In the genomic region with DNA sequence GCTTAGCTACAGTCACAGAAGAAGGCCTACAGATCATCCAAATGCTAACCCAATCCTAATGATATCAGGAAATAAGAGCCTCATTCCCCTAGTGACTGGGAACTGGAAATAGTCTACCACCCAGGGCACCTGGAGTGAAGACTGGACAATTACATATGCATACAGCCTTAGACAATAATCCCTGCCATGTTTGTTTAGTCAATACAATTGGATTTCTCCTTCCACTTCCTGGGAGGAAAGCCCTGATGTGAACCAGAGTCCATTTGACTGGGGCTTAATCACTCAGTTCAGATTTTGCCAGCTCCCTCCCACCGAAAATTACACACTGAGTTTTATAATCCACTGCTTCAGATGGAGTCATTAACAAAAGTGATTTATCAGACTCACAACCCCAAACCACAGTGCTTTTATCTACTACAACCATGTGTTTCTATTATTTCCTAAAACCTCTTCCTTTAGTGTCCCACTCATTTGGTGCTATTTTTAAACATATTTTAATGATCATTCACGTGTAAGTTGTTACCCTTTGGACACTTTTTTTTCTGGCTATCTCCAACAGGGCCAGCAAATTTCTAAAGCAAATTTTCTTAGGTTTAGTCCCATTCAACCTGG, we compare ENCODE assay signal across 2 cellular contexts.
A peak's percentile ranks its signal among the peaks of the same experiment; 100 is the strongest.
TF ChIP-seq lines count a peak whose summit lies in the region.

No MANE protein-coding gene starts in this region.

TF ChIP-seq in HepG2, 621 proteins besides CTCF, POLR2A, EP300 and RAD21 (continues in another document):
- TF ChIP-seq ZFP36L1 (CRISPR knock-in tag; IDR thresholded peaks at IDR 0.05) (no peak), ZNF670 (CRISPR knock-in tag; IDR thresholded peaks at IDR 0.05; ENCODE audit: borderline replicate concordance) (no peak), GTF2F1 (IDR thresholded peaks at IDR 0.05; ENCODE audit: low read length) (no peak), SP4 (CRISPR knock-in tag; IDR thresholded peaks at IDR 0.05) (no peak), HOXD1 (CRISPR knock-in tag; IDR thresholded peaks at IDR 0.05) (no peak), POGZ (CRISPR knock-in tag; IDR thresholded peaks at IDR 0.05) (peak; percentile 62), ZMYM2 (CRISPR knock-in tag; IDR thresholded peaks at IDR 0.05) (no peak), SOX13 (IDR thresholded peaks at IDR 0.05) (no peak), SOX13 (CRISPR knock-in tag; conservative IDR thresholded peaks at IDR 0.05 in 1 of 2, IDR thresholded peaks at IDR 0.05 in 1 of 2) (0 out of 4 replicates have a peak, but pooled peaks of 1 of the 2 experiments have one; percentile 16), NR2C2 (CRISPR knock-in tag; IDR thresholded peaks at IDR 0.05; ENCODE audit: borderline replicate concordance) (no peak), ZMYM4 (CRISPR knock-in tag; IDR thresholded peaks at IDR 0.05) (peak; percentile 51; the same call in 1 of the 2 replicates), ZNF615 (CRISPR knock-in tag; IDR thresholded peaks at IDR 0.05; ENCODE audit: borderline replicate concordance) (no peak), SIX1 (CRISPR knock-in tag; IDR thresholded peaks at IDR 0.05; ENCODE audit: borderline replicate concordance) (no peak), EEA1 (CRISPR knock-in tag; IDR thresholded peaks at IDR 0.05; ENCODE audit: borderline replicate concordance) (no peak), ZNF703 (CRISPR knock-in tag; IDR thresholded peaks at IDR 0.05; ENCODE audit: borderline replicate concordance) (no peak), POLR2AphosphoS5 (IDR thresholded peaks at IDR 0.05; ENCODE audit: low read depth, low read length) (no peak)
- TF ChIP-seq, protein P1, sequence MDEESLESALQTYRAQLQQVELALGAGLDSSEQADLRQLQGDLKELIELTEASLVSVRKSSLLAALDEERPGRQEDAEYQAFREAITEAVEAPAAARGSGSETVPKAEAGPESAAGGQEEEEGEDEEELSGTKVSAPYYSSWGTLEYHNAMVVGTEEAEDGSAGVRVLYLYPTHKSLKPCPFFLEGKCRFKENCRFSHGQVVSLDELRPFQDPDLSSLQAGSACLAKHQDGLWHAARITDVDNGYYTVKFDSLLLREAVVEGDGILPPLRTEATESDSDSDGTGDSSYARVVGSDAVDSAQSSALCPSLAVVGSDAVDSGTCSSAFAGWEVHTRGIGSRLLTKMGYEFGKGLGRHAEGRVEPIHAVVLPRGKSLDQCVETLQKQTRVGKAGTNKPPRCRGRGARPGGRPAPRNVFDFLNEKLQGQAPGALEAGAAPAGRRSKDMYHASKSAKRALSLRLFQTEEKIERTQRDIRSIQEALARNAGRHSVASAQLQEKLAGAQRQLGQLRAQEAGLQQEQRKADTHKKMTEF (CRISPR knock-in tag; IDR thresholded peaks at IDR 0.05): no peak
- TF ChIP-seq, protein P2, sequence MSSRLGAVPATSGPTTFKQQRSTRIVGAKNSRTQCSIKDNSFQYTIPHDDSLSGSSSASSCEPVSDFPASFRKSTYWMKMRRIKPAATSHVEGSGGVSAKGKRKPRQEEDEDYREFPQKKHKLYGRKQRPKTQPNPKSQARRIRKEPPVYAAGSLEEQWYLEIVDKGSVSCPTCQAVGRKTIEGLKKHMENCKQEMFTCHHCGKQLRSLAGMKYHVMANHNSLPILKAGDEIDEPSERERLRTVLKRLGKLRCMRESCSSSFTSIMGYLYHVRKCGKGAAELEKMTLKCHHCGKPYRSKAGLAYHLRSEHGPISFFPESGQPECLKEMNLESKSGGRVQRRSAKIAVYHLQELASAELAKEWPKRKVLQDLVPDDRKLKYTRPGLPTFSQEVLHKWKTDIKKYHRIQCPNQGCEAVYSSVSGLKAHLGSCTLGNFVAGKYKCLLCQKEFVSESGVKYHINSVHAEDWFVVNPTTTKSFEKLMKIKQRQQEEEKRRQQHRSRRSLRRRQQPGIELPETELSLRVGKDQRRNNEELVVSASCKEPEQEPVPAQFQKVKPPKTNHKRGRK (CRISPR knock-in tag; IDR thresholded peaks at IDR 0.05): no peak
- TF ChIP-seq, protein P3, sequence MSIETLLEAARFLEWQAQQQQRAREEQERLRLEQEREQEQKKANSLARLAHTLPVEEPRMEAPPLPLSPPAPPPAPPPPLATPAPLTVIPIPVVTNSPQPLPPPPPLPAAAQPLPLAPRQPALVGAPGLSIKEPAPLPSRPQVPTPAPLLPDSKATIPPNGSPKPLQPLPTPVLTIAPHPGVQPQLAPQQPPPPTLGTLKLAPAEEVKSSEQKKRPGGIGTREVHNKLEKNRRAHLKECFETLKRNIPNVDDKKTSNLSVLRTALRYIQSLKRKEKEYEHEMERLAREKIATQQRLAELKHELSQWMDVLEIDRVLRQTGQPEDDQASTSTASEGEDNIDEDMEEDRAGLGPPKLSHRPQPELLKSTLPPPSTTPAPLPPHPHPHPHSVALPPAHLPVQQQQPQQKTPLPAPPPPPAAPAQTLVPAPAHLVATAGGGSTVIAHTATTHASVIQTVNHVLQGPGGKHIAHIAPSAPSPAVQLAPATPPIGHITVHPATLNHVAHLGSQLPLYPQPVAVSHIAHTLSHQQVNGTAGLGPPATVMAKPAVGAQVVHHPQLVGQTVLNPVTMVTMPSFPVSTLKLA (IDR thresholded peaks at IDR 0.05): no peak
- TF ChIP-seq, protein P4, sequence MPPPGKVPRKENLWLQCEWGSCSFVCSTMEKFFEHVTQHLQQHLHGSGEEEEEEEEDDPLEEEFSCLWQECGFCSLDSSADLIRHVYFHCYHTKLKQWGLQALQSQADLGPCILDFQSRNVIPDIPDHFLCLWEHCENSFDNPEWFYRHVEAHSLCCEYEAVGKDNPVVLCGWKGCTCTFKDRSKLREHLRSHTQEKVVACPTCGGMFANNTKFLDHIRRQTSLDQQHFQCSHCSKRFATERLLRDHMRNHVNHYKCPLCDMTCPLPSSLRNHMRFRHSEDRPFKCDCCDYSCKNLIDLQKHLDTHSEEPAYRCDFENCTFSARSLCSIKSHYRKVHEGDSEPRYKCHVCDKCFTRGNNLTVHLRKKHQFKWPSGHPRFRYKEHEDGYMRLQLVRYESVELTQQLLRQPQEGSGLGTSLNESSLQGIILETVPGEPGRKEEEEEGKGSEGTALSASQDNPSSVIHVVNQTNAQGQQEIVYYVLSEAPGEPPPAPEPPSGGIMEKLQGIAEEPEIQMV (CRISPR knock-in tag; IDR thresholded peaks at IDR 0.05; ENCODE audit: low read depth): no peak
- TF ChIP-seq, protein P5, sequence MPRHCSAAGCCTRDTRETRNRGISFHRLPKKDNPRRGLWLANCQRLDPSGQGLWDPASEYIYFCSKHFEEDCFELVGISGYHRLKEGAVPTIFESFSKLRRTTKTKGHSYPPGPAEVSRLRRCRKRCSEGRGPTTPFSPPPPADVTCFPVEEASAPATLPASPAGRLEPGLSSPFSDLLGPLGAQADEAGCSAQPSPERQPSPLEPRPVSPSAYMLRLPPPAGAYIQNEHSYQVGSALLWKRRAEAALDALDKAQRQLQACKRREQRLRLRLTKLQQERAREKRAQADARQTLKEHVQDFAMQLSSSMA (CRISPR knock-in tag; IDR thresholded peaks at IDR 0.05): no peak
- TF ChIP-seq, protein P6, sequence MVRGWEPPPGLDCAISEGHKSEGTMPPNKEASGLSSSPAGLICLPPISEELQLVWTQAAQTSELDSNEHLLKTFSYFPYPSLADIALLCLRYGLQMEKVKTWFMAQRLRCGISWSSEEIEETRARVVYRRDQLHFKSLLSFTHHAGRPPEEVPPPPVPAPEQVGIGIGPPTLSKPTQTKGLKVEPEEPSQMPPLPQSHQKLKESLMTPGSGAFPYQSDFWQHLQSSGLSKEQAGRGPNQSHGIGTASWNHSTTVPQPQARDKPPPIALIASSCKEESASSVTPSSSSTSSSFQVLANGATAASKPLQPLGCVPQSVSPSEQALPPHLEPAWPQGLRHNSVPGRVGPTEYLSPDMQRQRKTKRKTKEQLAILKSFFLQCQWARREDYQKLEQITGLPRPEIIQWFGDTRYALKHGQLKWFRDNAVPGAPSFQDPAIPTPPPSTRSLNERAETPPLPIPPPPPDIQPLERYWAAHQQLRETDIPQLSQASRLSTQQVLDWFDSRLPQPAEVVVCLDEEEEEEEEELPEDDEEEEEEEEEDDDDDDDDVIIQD (CRISPR knock-in tag; IDR thresholded peaks at IDR 0.05; ENCODE audit: low read depth): peak; percentile 61; the same call in 1 of the 2 replicates

TF ChIP-seq in K562, 482 proteins besides CTCF, POLR2A, EP300 and RAD21 (continues in another document):
- TF ChIP-seq MAFK (IDR thresholded peaks at IDR 0.05; ENCODE audit: low read length) (no peak), KLF16 (IDR thresholded peaks at IDR 0.05) (peak; percentile 19; the same call in 1 of the 2 replicates), HDGF (IDR thresholded peaks at IDR 0.05) (no peak), TAF15 (IDR thresholded peaks at IDR 0.05; ENCODE audit: low read depth, low read length) (no peak), RBBP5 (IDR thresholded peaks at IDR 0.05; ENCODE audit: borderline replicate concordance, insufficient read depth, low read length, poor library complexity, severe bottlenecking) (no peak), KDM1A (IDR thresholded peaks at IDR 0.05) (peak; percentile 88 to 91), HEY1 (CRISPR knock-in tag; IDR thresholded peaks at IDR 0.05; ENCODE audit: borderline replicate concordance) (no peak), ARID1B (IDR thresholded peaks at IDR 0.05) (peak; percentile 58), TAL1 (IDR thresholded peaks at IDR 0.05) (peak; percentile 66), TCF3 (CRISPR knock-in tag; IDR thresholded peaks at IDR 0.05) (peak; percentile 80), NFE2 (IDR thresholded peaks at IDR 0.05; ENCODE audit: low read depth) (0 out of 2 replicates have a peak, but pooled peaks have one; percentile 11), PHTF2 (CRISPR knock-in tag; IDR thresholded peaks at IDR 0.05) (no peak), CBFA2T2 (conservative IDR thresholded peaks at IDR 0.05) (peak; percentile 58), PML (IDR thresholded peaks at IDR 0.05; ENCODE audit: low read length) (peak; percentile 59; the same call in 1 of the 2 replicates), HDAC2 (IDR thresholded peaks at IDR 0.05) (peak; percentile 54; the same call in 1 of the 2 replicates), BHLHE40 (IDR thresholded peaks at IDR 0.05; ENCODE audit: low read length) (peak; percentile 34; the same call in 1 of the 2 replicates), POLR2H (tag; IDR thresholded peaks at IDR 0.05; ENCODE audit: low read depth) (no peak), MEF2D (tag; conservative IDR thresholded peaks at IDR 0.05; ENCODE audit: low read depth) (peak; percentile 93), STAG1 (CRISPR knock-in tag; IDR thresholded peaks at IDR 0.05; ENCODE audit: borderline replicate concordance) (no peak), CBFA2T3 (IDR thresholded peaks at IDR 0.05) (peak; percentile 82), MEIS2 (IDR thresholded peaks at IDR 0.05; ENCODE audit: partially characterized antibody) (peak; percentile 55), LCOR (CRISPR knock-in tag; IDR thresholded peaks at IDR 0.05) (peak; percentile 23; the same call in 1 of the 2 replicates), SIN3B (IDR thresholded peaks at IDR 0.05; ENCODE audit: low read depth) (no peak), RCOR1 (IDR thresholded peaks at IDR 0.05; ENCODE audit: borderline replicate concordance in 1 of 2, low read depth in 2 of 2, low read length in 2 of 2) (peak in 1 of 2 experiments; percentile 49; a peak in 1 of 4 replicates), MAZ (CRISPR knock-in tag; conservative IDR thresholded peaks at IDR 0.05 in 1 of 2, IDR thresholded peaks at IDR 0.05 in 1 of 2) (0 out of 4 replicates have a peak, but pooled peaks of 1 of the 2 experiments have one; percentile 21), MEF2A (IDR thresholded peaks at IDR 0.05; ENCODE audit: control insufficient read depth, low read depth, low read length) (peak; percentile 69)
- TF ChIP-seq, protein P7, sequence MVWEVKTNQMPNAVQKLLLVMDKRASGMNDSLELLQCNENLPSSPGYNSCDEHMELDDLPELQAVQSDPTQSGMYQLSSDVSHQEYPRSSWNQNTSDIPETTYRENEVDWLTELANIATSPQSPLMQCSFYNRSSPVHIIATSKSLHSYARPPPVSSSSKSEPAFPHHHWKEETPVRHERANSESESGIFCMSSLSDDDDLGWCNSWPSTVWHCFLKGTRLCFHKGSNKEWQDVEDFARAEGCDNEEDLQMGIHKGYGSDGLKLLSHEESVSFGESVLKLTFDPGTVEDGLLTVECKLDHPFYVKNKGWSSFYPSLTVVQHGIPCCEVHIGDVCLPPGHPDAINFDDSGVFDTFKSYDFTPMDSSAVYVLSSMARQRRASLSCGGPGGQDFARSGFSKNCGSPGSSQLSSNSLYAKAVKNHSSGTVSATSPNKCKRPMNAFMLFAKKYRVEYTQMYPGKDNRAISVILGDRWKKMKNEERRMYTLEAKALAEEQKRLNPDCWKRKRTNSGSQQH (CRISPR knock-in tag; IDR thresholded peaks at IDR 0.05): no peak
- TF ChIP-seq, protein P8, sequence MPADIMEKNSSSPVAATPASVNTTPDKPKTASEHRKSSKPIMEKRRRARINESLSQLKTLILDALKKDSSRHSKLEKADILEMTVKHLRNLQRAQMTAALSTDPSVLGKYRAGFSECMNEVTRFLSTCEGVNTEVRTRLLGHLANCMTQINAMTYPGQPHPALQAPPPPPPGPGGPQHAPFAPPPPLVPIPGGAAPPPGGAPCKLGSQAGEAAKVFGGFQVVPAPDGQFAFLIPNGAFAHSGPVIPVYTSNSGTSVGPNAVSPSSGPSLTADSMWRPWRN (IDR thresholded peaks at IDR 0.05; ENCODE audit: low read depth): 0 out of 2 replicates have a peak, but pooled peaks have one; percentile 38
- TF ChIP-seq, protein P9, sequence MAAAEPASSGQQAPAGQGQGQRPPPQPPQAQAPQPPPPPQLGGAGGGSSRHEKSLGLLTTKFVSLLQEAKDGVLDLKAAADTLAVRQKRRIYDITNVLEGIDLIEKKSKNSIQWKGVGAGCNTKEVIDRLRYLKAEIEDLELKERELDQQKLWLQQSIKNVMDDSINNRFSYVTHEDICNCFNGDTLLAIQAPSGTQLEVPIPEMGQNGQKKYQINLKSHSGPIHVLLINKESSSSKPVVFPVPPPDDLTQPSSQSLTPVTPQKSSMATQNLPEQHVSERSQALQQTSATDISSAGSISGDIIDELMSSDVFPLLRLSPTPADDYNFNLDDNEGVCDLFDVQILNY (CRISPR knock-in tag; IDR thresholded peaks at IDR 0.05): no peak
- TF ChIP-seq, protein P10, sequence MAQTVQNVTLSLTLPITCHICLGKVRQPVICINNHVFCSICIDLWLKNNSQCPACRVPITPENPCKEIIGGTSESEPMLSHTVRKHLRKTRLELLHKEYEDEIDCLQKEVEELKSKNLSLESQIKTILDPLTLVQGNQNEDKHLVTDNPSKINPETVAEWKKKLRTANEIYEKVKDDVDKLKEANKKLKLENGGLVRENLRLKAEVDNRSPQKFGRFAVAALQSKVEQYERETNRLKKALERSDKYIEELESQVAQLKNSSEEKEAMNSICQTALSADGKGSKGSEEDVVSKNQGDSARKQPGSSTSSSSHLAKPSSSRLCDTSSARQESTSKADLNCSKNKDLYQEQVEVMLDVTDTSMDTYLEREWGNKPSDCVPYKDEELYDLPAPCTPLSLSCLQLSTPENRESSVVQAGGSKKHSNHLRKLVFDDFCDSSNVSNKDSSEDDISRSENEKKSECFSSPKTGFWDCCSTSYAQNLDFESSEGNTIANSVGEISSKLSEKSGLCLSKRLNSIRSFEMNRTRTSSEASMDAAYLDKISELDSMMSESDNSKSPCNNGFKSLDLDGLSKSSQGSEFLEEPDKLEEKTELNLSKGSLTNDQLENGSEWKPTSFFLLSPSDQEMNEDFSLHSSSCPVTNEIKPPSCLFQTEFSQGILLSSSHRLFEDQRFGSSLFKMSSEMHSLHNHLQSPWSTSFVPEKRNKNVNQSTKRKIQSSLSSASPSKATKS (CRISPR knock-in tag; IDR thresholded peaks at IDR 0.05): no peak
- TF ChIP-seq, protein P11, sequence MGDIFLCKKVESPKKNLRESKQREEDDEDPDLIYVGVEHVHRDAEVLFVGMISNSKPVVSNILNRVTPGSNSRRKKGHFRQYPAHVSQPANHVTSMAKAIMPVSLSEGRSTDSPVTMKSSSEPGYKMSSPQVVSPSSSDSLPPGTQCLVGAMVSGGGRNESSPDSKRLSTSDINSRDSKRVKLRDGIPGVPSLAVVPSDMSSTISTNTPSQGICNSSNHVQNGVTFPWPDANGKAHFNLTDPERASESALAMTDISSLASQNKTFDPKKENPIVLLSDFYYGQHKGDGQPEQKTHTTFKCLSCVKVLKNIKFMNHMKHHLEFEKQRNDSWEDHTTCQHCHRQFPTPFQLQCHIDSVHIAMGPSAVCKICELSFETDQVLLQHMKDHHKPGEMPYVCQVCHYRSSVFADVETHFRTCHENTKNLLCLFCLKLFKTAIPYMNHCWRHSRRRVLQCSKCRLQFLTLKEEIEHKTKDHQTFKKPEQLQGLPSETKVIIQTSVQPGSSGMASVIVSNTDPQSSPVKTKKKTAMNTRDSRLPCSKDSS (IDR thresholded peaks at IDR 0.05; ENCODE audit: low read depth, partially characterized antibody): no peak
